9 cellular contexts compared by ENCODE assay signal in genomic region chr11:125625594-125626380, GRCh38. TPM values are rescaled to one million over a fixed set of nuclear protein-coding genes. Genes with fewer than 3 reads are reported as not detected.
DNase-seq lines count a peak whose midpoint lies in the region; ATAC-seq and TF ChIP-seq lines count a peak whose summit lies in the region.
"Had no signal": no experiment of that assay in that cellular context is flagged by ENCODE, and none has a peak within 500 bp of the region (broad histone marks: within the 10 kb centered on the region; RNA-seq: fewer than 3 reads in every experiment).

No MANE protein-coding gene starts in this region.

- no peaks in the 10 kb centered on the region for H3K36me3 ChIP-seq in kidney epithelial cell (ENCODE audit: control insufficient read depth, insufficient read depth, low read length)

- ATAC-seq in HG03196 (IDR thresholded peaks at IDR 0.05; ENCODE audit: unreplicated experiment): peak; percentile 87

- TF ChIP-seq CTCF in AG09319 (IDR thresholded peaks at IDR 0.05; ENCODE audit: low read depth, low read length) (no peak), kidney epithelial cell (IDR thresholded peaks at IDR 0.05; ENCODE audit: insufficient read depth, low read length, poor library complexity, severe bottlenecking) (no peak)

- H3K4me3 ChIP-seq in kidney epithelial cell (ENCODE audit: low read depth, low read length): peak overlapping the region; percentile 51

- in situ Hi-C loops in GM18951 (cut with MboI; ENCODE audit: low sequenced_read_pairs, unreplicated experiment): no loop called here

- DNase-seq in AG09319 (ENCODE audit: extremely low read depth, low read depth) (peak; percentile 66), NCI-H226 (peak; percentile 96), cerebellum (ENCODE audit: low spot score) (peak; percentile 86), kidney epithelial cell (ENCODE audit: low read depth) (peak; percentile 37)
- DNase-seq in activated CD4-positive, CD25-positive, alpha-beta regulatory T cell treated with anti-CD3 and anti-CD28 coated beads, Interleukin-2, amount 50 U/mL, for 72 hours: peak; percentile 86
- peak; percentile 92 for DNase-seq in stimulated activated CD4-positive, alpha-beta T cell treated with anti-CD3 and anti-CD28 coated beads, Interleukin-15, amount 100 ng/mL, for 24 hours

- TF ChIP-seq POLR2A in GM18951 (IDR thresholded peaks at IDR 0.05; ENCODE audit: extremely low read depth, insufficient read depth, insufficient read length): peak; percentile 76

- H3K27me3 ChIP-seq in kidney epithelial cell (ENCODE audit: control insufficient read depth, insufficient read depth, low read length): no peaks in the 10 kb centered on the region

RNA-seq across cellular contexts. Expression of gene CHEK1, which starts 0.8 kb away (rescaled TPM):
- 25.7 TPM for total RNA-seq in cerebellum
- total RNA-seq in kidney epithelial cell: 17.5 and 19.3 TPM in 2 replicates

RNA-seq across cellular contexts. Expression of gene STT3A, which starts 33.1 kb away (rescaled TPM):
- total RNA-seq in cerebellum (89.4 TPM), kidney epithelial cell (187 and 208 TPM in 2 replicates)

RNA-seq across cellular contexts. Expression of gene ACRV1, which starts 54.9 kb away (rescaled TPM):
- 0.18 TPM for total RNA-seq in cerebellum
- total RNA-seq in kidney epithelial cell: not detected in 2 replicates
- total RNA-seq: activated CD8-positive, alpha-beta memory T cell treated with anti-CD3 and anti-CD28 coated beads for 36 hours had no signal

RNA-seq across cellular contexts. Expression of gene EI24, which starts 56.5 kb away (rescaled TPM):
- total RNA-seq in cerebellum (55.2 TPM), kidney epithelial cell (129 and 146 TPM in 2 replicates)

Comparison
In these comparisons a context has a peak if more than half of its experiments do, and no peak if none do; other contexts are left out.
1. Peak in every context shown above with its lines: DNase-seq, ATAC-seq and H3K4me3 ChIP-seq.
2. DNase-seq: peak in every context shown above with its lines; median percentile 96 in NCI-H226; 92 in stimulated activated CD4-positive, alpha-beta T cell treated with anti-CD3 and anti-CD28 coated beads, Interleukin-15, amount 100 ng/mL, for 24 hours; 86 in activated CD4-positive, CD25-positive, alpha-beta regulatory T cell treated with anti-CD3 and anti-CD28 coated beads, Interleukin-2, amount 50 U/mL, for 72 hours; 86 in cerebellum; 66 in AG09319; 37 in kidney epithelial cell.